1 cellular context compared by ENCODE assay signal in genomic region chr4:165378763-165379631, GRCh38.
TF ChIP-seq lines count a peak whose summit lies in the region.

TSS of gene CPE (plus strand) at chr4:165379008. CDS start at chr4:165379222, 214 bp downstream.

TF ChIP-seq in HepG2, 621 proteins besides CTCF, POLR2A, EP300 and RAD21 (continued from another document and continues in another):
- TF ChIP-seq RXRA (CRISPR knock-in tag; IDR thresholded peaks at IDR 0.05) = peak; percentile 66; the same call in 1 of the 2 replicates
- TF ChIP-seq PHF20 (CRISPR knock-in tag; IDR thresholded peaks at IDR 0.05) = no peak
- TF ChIP-seq HCFC1 (IDR thresholded peaks at IDR 0.05; ENCODE audit: low read depth, low read length) = 0 out of 2 replicates have a peak, but pooled peaks have one; percentile 13
- no peak for TF ChIP-seq NFIB (CRISPR knock-in tag; IDR thresholded peaks at IDR 0.05; ENCODE audit: borderline replicate concordance)
- peak; percentile 36; the same call in 1 of the 2 replicates for TF ChIP-seq SPEN (CRISPR knock-in tag; IDR thresholded peaks at IDR 0.05; ENCODE audit: low read depth)
- peak; percentile 95 to 98 for TF ChIP-seq HMGXB4 (CRISPR knock-in tag; IDR thresholded peaks at IDR 0.05; ENCODE audit: borderline replicate concordance in 1 of 2, low read depth in 1 of 2)
- TF ChIP-seq, protein P1, sequence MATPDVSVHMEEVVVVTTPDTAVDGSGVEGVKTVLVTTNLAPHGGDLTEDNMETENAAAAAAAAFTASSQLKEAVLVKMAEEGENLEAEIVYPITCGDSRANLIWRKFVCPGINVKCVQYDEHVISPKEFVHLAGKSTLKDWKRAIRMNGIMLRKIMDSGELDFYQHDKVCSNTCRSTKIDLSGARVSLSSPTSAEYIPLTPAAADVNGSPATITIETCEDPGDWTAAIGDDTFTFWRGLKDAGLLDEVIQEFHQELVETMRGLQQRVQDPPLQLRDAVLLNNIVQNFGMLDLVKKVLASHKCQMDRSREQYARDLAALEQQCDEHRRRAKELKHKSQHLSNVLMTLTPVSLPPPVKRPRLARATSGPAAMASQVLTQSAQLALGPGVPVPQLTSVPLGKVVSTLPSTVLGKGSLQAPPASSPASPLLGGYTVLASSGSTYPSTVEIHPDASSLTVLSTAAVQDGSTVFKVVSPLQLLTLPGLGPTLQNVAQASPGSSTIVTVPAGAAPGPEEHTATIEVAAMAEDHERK (CRISPR knock-in tag; IDR thresholded peaks at IDR 0.05; ENCODE audit: low read depth) = no peak
- TF ChIP-seq RBAK (CRISPR knock-in tag; IDR thresholded peaks at IDR 0.05) = no peak
- peak; percentile 51; the same call in 1 of the 2 replicates for TF ChIP-seq E2F1 (CRISPR knock-in tag; IDR thresholded peaks at IDR 0.05)
- no peak; the same call in 1 of the 2 replicates for TF ChIP-seq ETV6 (CRISPR knock-in tag; conservative IDR thresholded peaks at IDR 0.05)
- 0 out of 2 replicates have a peak, but pooled peaks have one; percentile 28 for TF ChIP-seq DZIP1 (CRISPR knock-in tag; IDR thresholded peaks at IDR 0.05)
- TF ChIP-seq, protein P2, sequence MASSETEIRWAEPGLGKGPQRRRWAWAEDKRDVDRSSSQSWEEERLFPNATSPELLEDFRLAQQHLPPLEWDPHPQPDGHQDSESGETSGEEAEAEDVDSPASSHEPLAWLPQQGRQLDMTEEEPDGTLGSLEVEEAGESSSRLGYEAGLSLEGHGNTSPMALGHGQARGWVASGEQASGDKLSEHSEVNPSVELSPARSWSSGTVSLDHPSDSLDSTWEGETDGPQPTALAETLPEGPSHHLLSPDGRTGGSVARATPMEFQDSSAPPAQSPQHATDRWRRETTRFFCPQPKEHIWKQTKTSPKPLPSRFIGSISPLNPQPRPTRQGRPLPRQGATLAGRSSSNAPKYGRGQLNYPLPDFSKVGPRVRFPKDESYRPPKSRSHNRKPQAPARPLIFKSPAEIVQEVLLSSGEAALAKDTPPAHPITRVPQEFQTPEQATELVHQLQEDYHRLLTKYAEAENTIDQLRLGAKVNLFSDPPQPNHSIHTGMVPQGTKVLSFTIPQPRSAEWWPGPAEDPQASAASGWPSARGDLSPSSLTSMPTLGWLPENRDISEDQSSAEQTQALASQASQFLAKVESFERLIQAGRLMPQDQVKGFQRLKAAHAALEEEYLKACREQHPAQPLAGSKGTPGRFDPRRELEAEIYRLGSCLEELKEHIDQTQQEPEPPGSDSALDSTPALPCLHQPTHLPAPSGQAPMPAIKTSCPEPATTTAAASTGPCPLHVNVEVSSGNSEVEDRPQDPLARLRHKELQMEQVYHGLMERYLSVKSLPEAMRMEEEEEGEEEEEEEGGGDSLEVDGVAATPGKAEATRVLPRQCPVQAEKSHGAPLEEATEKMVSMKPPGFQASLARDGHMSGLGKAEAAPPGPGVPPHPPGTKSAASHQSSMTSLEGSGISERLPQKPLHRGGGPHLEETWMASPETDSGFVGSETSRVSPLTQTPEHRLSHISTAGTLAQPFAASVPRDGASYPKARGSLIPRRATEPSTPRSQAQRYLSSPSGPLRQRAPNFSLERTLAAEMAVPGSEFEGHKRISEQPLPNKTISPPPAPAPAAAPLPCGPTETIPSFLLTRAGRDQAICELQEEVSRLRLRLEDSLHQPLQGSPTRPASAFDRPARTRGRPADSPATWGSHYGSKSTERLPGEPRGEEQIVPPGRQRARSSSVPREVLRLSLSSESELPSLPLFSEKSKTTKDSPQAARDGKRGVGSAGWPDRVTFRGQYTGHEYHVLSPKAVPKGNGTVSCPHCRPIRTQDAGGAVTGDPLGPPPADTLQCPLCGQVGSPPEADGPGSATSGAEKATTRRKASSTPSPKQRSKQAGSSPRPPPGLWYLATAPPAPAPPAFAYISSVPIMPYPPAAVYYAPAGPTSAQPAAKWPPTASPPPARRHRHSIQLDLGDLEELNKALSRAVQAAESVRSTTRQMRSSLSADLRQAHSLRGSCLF (CRISPR knock-in tag; IDR thresholded peaks at IDR 0.05; ENCODE audit: borderline replicate concordance) = no peak; the same call in 1 of the 2 replicates
- TF ChIP-seq, protein P3, sequence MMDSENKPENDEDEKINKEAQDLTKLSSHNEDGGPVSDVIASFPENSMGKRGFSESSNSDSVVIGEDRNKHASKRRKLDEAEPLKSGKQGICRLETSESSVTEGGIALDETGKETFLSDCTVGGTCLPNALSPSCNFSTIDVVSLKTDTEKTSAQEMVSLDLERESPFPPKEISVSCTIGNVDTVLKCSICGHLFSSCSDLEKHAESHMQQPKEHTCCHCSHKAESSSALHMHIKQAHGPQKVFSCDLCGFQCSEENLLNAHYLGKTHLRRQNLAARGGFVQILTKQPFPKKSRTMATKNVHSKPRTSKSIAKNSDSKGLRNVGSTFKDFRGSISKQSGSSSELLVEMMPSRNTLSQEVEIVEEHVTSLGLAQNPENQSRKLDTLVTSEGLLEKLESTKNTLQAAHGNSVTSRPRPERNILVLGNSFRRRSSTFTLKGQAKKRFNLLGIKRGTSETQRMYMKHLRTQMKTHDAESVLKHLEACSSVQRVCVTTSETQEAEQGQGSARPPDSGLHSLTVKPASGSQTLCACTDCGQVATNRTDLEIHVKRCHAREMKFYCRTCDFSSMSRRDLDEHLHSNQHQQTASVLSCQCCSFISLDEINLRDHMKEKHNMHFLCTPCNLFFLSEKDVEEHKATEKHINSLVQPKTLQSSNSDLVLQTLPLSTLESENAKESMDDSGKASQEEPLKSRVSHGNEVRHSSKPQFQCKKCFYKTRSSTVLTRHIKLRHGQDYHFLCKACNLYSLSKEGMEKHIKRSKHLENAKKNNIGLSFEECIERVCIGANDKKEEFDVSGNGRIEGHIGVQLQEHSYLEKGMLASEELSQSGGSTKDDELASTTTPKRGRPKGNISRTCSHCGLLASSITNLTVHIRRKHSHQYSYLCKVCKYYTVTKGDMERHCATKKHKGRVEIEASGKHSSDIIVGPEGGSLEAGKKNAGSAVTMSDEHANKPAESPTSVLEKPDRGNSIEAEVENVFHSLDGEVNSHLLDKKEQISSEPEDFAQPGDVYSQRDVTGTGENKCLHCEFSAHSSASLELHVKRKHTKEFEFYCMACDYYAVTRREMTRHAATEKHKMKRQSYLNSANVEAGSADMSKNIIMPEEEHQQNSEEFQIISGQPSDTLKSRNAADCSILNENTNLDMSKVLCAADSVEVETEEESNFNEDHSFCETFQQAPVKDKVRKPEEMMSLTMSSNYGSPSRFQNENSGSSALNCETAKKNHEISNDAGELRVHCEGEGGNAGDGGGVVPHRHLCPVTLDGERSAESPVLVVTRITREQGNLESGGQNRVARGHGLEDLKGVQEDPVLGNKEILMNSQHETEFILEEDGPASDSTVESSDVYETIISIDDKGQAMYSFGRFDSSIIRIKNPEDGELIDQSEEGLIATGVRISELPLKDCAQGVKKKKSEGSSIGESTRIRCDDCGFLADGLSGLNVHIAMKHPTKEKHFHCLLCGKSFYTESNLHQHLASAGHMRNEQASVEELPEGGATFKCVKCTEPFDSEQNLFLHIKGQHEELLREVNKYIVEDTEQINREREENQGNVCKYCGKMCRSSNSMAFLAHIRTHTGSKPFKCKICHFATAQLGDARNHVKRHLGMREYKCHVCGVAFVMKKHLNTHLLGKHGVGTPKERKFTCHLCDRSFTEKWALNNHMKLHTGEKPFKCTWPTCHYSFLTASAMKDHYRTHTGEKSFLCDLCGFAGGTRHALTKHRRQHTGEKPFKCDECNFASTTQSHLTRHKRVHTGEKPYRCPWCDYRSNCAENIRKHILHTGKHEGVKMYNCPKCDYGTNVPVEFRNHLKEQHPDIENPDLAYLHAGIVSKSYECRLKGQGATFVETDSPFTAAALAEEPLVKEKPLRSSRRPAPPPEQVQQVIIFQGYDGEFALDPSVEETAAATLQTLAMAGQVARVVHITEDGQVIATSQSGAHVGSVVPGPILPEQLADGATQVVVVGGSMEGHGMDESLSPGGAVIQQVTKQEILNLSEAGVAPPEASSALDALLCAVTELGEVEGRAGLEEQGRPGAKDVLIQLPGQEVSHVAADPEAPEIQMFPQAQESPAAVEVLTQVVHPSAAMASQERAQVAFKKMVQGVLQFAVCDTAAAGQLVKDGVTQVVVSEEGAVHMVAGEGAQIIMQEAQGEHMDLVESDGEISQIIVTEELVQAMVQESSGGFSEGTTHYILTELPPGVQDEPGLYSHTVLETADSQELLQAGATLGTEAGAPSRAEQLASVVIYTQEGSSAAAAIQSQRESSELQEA (CRISPR knock-in tag; IDR thresholded peaks at IDR 0.05; ENCODE audit: not compliant biosample characterization) = no peak
- peak; percentile 77 for TF ChIP-seq ARID5B (CRISPR knock-in tag; IDR thresholded peaks at IDR 0.05)
- no peak for TF ChIP-seq SP140L (CRISPR knock-in tag; IDR thresholded peaks at IDR 0.05; ENCODE audit: borderline replicate concordance)
- no peak for TF ChIP-seq DMTF1 (CRISPR knock-in tag; IDR thresholded peaks at IDR 0.05)
- TF ChIP-seq ZNF878 (CRISPR knock-in tag; IDR thresholded peaks at IDR 0.05) = no peak
- peak; percentile 95 for TF ChIP-seq ZNF788 (CRISPR knock-in tag; IDR thresholded peaks at IDR 0.05; ENCODE audit: borderline replicate concordance)
- TF ChIP-seq, protein P4, sequence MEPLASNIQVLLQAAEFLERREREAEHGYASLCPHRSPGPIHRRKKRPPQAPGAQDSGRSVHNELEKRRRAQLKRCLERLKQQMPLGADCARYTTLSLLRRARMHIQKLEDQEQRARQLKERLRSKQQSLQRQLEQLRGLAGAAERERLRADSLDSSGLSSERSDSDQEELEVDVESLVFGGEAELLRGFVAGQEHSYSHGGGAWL (CRISPR knock-in tag; IDR thresholded peaks at IDR 0.05) = peak; percentile 73; the same call in 1 of the 2 replicates
